ENCODE assay signal across 28 cellular contexts in the genomic region with DNA sequence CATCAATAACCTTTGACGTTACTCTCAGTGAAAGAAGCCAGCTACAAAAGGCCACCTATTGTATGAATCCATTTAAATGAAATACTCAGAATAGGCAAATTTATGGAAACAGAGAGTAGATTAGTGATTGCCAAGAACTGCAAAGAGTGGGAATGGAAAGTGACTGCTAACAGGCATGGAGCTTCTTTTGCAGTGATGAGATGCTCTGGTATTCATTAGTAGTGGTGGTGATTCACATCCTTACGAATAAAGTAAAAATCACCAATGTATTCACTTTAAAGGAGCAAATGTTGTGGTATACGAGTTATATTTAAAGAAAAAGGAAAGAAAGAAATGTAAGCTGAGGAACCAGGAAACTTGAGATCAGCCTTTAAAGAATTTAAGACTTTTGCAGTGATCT.
A peak's percentile ranks its signal among the peaks of the same experiment; 100 is the strongest.
DNase-seq lines count a peak whose midpoint lies in the region; ATAC-seq and TF ChIP-seq lines count a peak whose summit lies in the region.
"Had no signal": no experiment of that assay in that cellular context is flagged by ENCODE, and none has a peak within 500 bp of the region (broad histone marks: within the 10 kb centered on the region; RNA-seq: fewer than 3 reads in every experiment).

No MANE protein-coding gene starts in this region.

- peak; percentile 96 for ATAC-seq in SK-N-SH treated with all-trans-retinoic acid at 6 μM for 48 hours
- ATAC-seq in stimulated activated naive CD8-positive, alpha-beta T cell treated with anti-CD3 and anti-CD28 coated beads, Interleukin-15, Interleukin-2, amounts not matched to agents 100 U/mL and 50 U/mL, for 24 hours: no peak
- no peak for ATAC-seq in HG03520 (IDR thresholded peaks at IDR 0.05; ENCODE audit: unreplicated experiment)
- ATAC-seq: A549; foreskin keratinocyte; Right ventricle myocardium inferior; stimulated activated naive CD8-positive, alpha-beta T cell treated with anti-CD3 and anti-CD28 coated beads, Interleukin-15, amount 100 ng/mL, for 72 hours had no signal

- peak; percentile 61 for DNase-seq in AG08395 (ENCODE audit: low spot score)
- peak; percentile 42 for DNase-seq in GM03348 (ENCODE audit: low spot score)
- peak; percentile 83 for DNase-seq in fibroblast of peridontal ligament (ENCODE audit: extremely low read depth)
- no peak for DNase-seq in stimulated activated naive CD8-positive, alpha-beta T cell treated with anti-CD3 and anti-CD28 coated beads, Interleukin-15, Interleukin-2, amounts not matched to agents 100 U/mL and 50 U/mL, for 24 hours
- no peak for DNase-seq in NOMO-1 treated with dmso at 0.1 percent for 144 hours (lab: John Stamatoyannopoulos, UW; ENCODE audit: unreplicated experiment)
- no peak for DNase-seq in NCI-H1930 (lab: John Stamatoyannopoulos, UW)
- DNase-seq: activated CD4-positive, alpha-beta memory T cell treated with anti-CD3 and anti-CD28 coated beads for 36 hours; activated CD4-positive, alpha-beta T cell treated with anti-CD3 and anti-CD28 coated beads for 1 hour; activated naive CD4-positive, alpha-beta T cell treated with anti-CD3 and anti-CD28 coated beads for 36 hours; amniotic stem cell; effector memory CD4-positive, alpha-beta T cell; foreskin keratinocyte; GOT3; head of caudate nucleus; left ventricle myocardium inferior; mesenchymal stem cell; MM.1S; NCI-H2029 treated with DMSO at 0.1 percent for 48 hours; NCI-H69; ovary; PC-9; stimulated activated naive CD8-positive, alpha-beta T cell treated with anti-CD3 and anti-CD28 coated beads, Interleukin-15, amount 100 ng/mL, for 72 hours; T-helper 2 cell; tibial artery had no signal

TF ChIP-seq in SK-N-SH treated with all-trans-retinoic acid at 6 μM for 48 hours, 23 proteins besides CTCF, POLR2A, EP300 and RAD21:
- TF ChIP-seq GLIS3 (CRISPR knock-in tag; IDR thresholded peaks at IDR 0.05) (no peak), ZNF8 (CRISPR knock-in tag; IDR thresholded peaks at IDR 0.05) (no peak), CSDC2 (CRISPR knock-in tag; IDR thresholded peaks at IDR 0.05) (no peak), ARNTL (CRISPR knock-in tag; IDR thresholded peaks at IDR 0.05; ENCODE audit: borderline replicate concordance, low read depth) (no peak), ZFP30 (CRISPR knock-in tag; IDR thresholded peaks at IDR 0.05) (no peak), TCF4 (CRISPR knock-in tag; IDR thresholded peaks at IDR 0.05; ENCODE audit: borderline replicate concordance) (no peak), RARB (CRISPR knock-in tag; IDR thresholded peaks at IDR 0.05) (no peak), PPARA (CRISPR knock-in tag; IDR thresholded peaks at IDR 0.05; ENCODE audit: borderline replicate concordance) (no peak), OSR1 (CRISPR knock-in tag; IDR thresholded peaks at IDR 0.05) (no peak)
- TF ChIP-seq, protein P1, sequence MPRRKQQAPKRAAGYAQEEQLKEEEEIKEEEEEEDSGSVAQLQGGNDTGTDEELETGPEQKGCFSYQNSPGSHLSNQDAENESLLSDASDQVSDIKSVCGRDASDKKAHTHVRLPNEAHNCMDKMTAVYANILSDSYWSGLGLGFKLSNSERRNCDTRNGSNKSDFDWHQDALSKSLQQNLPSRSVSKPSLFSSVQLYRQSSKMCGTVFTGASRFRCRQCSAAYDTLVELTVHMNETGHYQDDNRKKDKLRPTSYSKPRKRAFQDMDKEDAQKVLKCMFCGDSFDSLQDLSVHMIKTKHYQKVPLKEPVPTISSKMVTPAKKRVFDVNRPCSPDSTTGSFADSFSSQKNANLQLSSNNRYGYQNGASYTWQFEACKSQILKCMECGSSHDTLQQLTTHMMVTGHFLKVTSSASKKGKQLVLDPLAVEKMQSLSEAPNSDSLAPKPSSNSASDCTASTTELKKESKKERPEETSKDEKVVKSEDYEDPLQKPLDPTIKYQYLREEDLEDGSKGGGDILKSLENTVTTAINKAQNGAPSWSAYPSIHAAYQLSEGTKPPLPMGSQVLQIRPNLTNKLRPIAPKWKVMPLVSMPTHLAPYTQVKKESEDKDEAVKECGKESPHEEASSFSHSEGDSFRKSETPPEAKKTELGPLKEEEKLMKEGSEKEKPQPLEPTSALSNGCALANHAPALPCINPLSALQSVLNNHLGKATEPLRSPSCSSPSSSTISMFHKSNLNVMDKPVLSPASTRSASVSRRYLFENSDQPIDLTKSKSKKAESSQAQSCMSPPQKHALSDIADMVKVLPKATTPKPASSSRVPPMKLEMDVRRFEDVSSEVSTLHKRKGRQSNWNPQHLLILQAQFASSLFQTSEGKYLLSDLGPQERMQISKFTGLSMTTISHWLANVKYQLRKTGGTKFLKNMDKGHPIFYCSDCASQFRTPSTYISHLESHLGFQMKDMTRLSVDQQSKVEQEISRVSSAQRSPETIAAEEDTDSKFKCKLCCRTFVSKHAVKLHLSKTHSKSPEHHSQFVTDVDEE (CRISPR knock-in tag; IDR thresholded peaks at IDR 0.05): no peak
- TF ChIP-seq, protein P2, sequence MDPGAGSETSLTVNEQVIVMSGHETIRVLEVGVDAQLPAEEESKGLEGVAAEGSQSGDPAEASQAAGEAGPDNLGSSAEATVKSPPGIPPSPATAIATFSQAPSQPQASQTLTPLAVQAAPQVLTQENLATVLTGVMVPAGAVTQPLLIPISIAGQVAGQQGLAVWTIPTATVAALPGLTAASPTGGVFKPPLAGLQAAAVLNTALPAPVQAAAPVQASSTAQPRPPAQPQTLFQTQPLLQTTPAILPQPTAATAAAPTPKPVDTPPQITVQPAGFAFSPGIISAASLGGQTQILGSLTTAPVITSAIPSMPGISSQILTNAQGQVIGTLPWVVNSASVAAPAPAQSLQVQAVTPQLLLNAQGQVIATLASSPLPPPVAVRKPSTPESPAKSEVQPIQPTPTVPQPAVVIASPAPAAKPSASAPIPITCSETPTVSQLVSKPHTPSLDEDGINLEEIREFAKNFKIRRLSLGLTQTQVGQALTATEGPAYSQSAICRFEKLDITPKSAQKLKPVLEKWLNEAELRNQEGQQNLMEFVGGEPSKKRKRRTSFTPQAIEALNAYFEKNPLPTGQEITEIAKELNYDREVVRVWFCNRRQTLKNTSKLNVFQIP (CRISPR knock-in tag; IDR thresholded peaks at IDR 0.05; ENCODE audit: borderline replicate concordance, low read depth): no peak
- TF ChIP-seq, protein P3, sequence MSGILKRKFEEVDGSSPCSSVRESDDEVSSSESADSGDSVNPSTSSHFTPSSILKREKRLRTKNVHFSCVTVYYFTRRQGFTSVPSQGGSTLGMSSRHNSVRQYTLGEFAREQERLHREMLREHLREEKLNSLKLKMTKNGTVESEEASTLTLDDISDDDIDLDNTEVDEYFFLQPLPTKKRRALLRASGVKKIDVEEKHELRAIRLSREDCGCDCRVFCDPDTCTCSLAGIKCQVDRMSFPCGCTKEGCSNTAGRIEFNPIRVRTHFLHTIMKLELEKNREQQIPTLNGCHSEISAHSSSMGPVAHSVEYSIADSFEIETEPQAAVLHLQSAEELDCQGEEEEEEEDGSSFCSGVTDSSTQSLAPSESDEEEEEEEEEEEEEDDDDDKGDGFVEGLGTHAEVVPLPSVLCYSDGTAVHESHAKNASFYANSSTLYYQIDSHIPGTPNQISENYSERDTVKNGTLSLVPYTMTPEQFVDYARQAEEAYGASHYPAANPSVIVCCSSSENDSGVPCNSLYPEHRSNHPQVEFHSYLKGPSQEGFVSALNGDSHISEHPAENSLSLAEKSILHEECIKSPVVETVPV (CRISPR knock-in tag; IDR thresholded peaks at IDR 0.05): no peak

Comparison
In these comparisons a context has a peak if more than half of its experiments do, and no peak if none do; other contexts are left out.
1. DNase-seq: peak in AG08395 (single experiment), GM03348 (single experiment) and fibroblast of peridontal ligament (single experiment); none in stimulated activated naive CD8-positive, alpha-beta T cell treated with anti-CD3 and anti-CD28 coated beads, Interleukin-15, Interleukin-2, amounts not matched to agents 100 U/mL and 50 U/mL, for 24 hours (single experiment), NOMO-1 treated with dmso at 0.1 percent for 144 hours (single experiment) and NCI-H1930 (0 of 2).